8 cellular contexts compared by ENCODE assay signal in the genomic region with DNA sequence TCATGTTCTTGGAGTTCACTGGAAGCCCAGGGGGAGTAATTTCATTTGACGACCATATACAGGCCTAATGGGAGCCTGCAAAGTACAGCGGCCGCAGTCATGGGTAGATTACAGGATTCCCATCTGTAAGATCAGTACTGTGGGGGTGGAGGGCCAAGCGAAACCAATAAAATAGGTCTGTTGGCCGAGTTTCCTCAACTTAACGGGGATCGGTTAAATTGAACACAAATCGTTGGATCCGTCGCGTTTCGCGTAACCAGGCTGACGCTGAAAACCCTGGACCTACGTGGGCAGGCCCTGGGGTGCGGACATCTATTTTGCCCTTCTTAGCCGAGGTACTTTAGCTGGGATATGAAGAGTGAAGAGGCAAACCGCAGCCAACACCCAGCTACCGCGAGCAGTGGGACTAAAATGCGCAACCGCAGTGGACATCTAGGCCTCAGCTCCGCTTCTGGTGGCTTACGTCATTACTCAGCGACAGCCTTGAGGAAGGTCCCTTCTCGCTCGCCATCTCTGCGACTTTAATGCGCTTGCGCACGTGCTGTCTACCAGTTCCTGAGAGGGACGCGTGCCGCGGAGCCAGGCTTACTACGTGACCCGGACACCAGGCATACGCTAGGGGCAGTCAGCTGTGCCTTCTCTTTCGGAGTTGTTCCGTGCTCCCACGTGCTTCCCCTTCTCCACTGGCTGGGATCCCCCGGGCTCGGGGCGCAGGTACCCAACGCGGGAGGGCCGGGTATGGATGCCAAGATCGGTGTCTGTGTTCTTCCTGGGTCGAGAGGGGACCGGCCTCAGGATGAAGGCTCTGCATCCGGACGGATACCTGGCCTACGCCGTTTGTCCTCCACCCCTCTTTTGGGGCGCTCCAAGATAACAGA. TPM values are rescaled to one million over a fixed set of nuclear protein-coding genes. Genes with fewer than 3 reads are reported as not detected.
A peak's percentile ranks its signal among the peaks of the same experiment; 100 is the strongest.
DNase-seq lines count a peak whose midpoint lies in the region; ATAC-seq lines count a peak whose summit lies in the region.

A gene (plus strand): TSS at position 551 of the 878 bp plus-strand sequence. CDS start 2,597 bp downstream, outside the sequence.

- H2AK5ac ChIP-seq in mesendoderm (ENCODE audit: low read length), result no peak within 1 kb of the TSS

- peaks cover 25% of the 10 kb centered on the region for H3K79me2 ChIP-seq in mesendoderm (ENCODE audit: control insufficient read depth, insufficient read depth, low read length)

- H3K27ac ChIP-seq in HUES48 (ENCODE audit: low read depth, low read length) (peak within 1 kb of the TSS; percentile 93), mesendoderm (ENCODE audit: low read depth, low read length) (peak within 1 kb of the TSS; percentile 68)

- H3K27me3 Mint-ChIP-seq in activated CD8-positive, alpha-beta memory T cell treated with anti-CD3 and anti-CD28 coated beads, Interleukin-2, amount 10 ng/mL, durations not matched to agents 7 days and 5 days, result no peaks in the 10 kb centered on the region

- no peak within 1 kb of the TSS for H3K18ac ChIP-seq in mesendoderm (ENCODE audit: low read length)

- peak within 1 kb of the TSS; percentile 92 for H4K5ac ChIP-seq in mesendoderm (ENCODE audit: low read length)

- H3K9me3 ChIP-seq in HUES48 (ENCODE audit: control insufficient read depth, insufficient read depth, low read length), result no peaks in the 10 kb centered on the region
- no peaks in the 10 kb centered on the region for H3K9me3 ChIP-seq in NT2/D1 (ENCODE audit: insufficient read depth, low read length)
- no peaks in the 10 kb centered on the region for H3K9me3 ChIP-seq in endocrine pancreas (ENCODE audit: control insufficient read depth, low read length)

- ATAC-seq in GM21390 (IDR thresholded peaks at IDR 0.05; ENCODE audit: unreplicated experiment), result peak; percentile 87
- peak; percentile 95 for ATAC-seq in activated CD8-positive, alpha-beta memory T cell treated with anti-CD3 and anti-CD28 coated beads, Interleukin-2, amount 10 ng/mL, durations not matched to agents 7 days and 5 days

- no peak within 1 kb of the TSS for H3K4ac ChIP-seq in mesendoderm (ENCODE audit: low read depth, low read length)

- DNase-seq in D341Med (ENCODE audit: low spot score), result peak; percentile 92
- peak; percentile 96 for DNase-seq in NT2/D1 (ENCODE audit: low read depth, low spot score)
- DNase-seq in activated CD8-positive, alpha-beta memory T cell treated with anti-CD3 and anti-CD28 coated beads, Interleukin-2, amount 10 ng/mL, durations not matched to agents 7 days and 5 days, result peak; percentile 98
- peak; percentile 99 for DNase-seq in mesendoderm
- peak; percentile 96 for DNase-seq in stimulated activated CD8-positive, alpha-beta memory T cell treated with anti-CD3 and anti-CD28 coated beads, Interleukin-15, amount 100 ng/mL, for 1 hour (ENCODE audit: low read depth)

- H3K36me3 ChIP-seq in HUES48 (ENCODE audit: control insufficient read depth, insufficient read depth, low read length) (peaks cover 37% of the 10 kb centered on the region), NT2/D1 (ENCODE audit: insufficient read depth, insufficient read length, low read length) (peaks cover 47% of the 10 kb centered on the region), endocrine pancreas (ENCODE audit: control insufficient read depth, insufficient read depth, low read length) (no peaks in the 10 kb centered on the region), mesendoderm (ENCODE audit: control insufficient read depth, insufficient read depth, low read length) (peaks cover 6% of the 10 kb centered on the region)

- no peaks in the 10 kb centered on the region for H3K9me3 Mint-ChIP-seq in activated CD8-positive, alpha-beta memory T cell treated with anti-CD3 and anti-CD28 coated beads, Interleukin-2, amount 10 ng/mL, durations not matched to agents 7 days and 5 days (ENCODE audit: low read depth)

- H3K27me3 ChIP-seq in HUES48 (ENCODE audit: control insufficient read depth, insufficient read depth, low read length) (no peaks in the 10 kb centered on the region), NT2/D1 (ENCODE audit: insufficient read depth, insufficient read length) (no peaks in the 10 kb centered on the region), endocrine pancreas (ENCODE audit: control insufficient read depth, insufficient read depth, low read length) (no peaks in the 10 kb centered on the region), mesendoderm (ENCODE audit: insufficient read depth, low read length, poor library complexity) (no peaks in the 10 kb centered on the region)

- peak within 1 kb of the TSS; percentile 83 for H3K4me3 ChIP-seq in HUES48 (ENCODE audit: low read depth, low read length)
- peak within 1 kb of the TSS; percentile 87 for H3K4me3 ChIP-seq in NT2/D1 (ENCODE audit: insufficient read length, low read depth)
- H3K4me3 ChIP-seq in endocrine pancreas (ENCODE audit: control insufficient read depth, insufficient read depth, low read length), result peak within 1 kb of the TSS; percentile 80
- peak within 1 kb of the TSS; percentile 98 for H3K4me3 ChIP-seq in mesendoderm (ENCODE audit: low read length)

- peak within 1 kb of the TSS; percentile 95 for H3K56ac ChIP-seq in mesendoderm (ENCODE audit: low read length)

- peak within 1 kb of the TSS; percentile 14 for H4K8ac ChIP-seq in mesendoderm (ENCODE audit: low read depth, low read length)

- H3K36me3 Mint-ChIP-seq in activated CD8-positive, alpha-beta memory T cell treated with anti-CD3 and anti-CD28 coated beads, Interleukin-2, amount 10 ng/mL, durations not matched to agents 7 days and 5 days, result peaks cover 30% of the 10 kb centered on the region

- H3K4me1 ChIP-seq in HUES48 (ENCODE audit: control insufficient read depth, insufficient read depth, low read length) (0 out of 2 replicates have a peak, but pooled peaks cover 5% of the 10 kb centered on the region), NT2/D1 (ENCODE audit: insufficient read depth, insufficient read length) (no peaks in the 10 kb centered on the region), endocrine pancreas (ENCODE audit: control insufficient read depth, insufficient read depth, low read length) (no peaks in the 10 kb centered on the region), mesendoderm (ENCODE audit: control insufficient read depth, low read depth, low read length) (peaks cover 1% of the 10 kb centered on the region)

- no peak within 1 kb of the TSS for H3K23ac ChIP-seq in mesendoderm (ENCODE audit: low read length)

- H3K4me2 ChIP-seq in mesendoderm (ENCODE audit: low read length), result peak within 1 kb of the TSS; percentile 97

- H2BK5ac ChIP-seq in mesendoderm (ENCODE audit: low read length), result peak within 1 kb of the TSS; percentile 77

- H3K4me3 Mint-ChIP-seq in activated CD8-positive, alpha-beta memory T cell treated with anti-CD3 and anti-CD28 coated beads, Interleukin-2, amount 10 ng/mL, durations not matched to agents 7 days and 5 days, result peak within 1 kb of the TSS; percentile 85

- peaks cover 11% of the 10 kb centered on the region for H3K79me1 ChIP-seq in mesendoderm (ENCODE audit: low read length)

- H3K27ac Mint-ChIP-seq in activated CD8-positive, alpha-beta memory T cell treated with anti-CD3 and anti-CD28 coated beads, Interleukin-2, amount 10 ng/mL, durations not matched to agents 7 days and 5 days, result peak within 1 kb of the TSS; percentile 98

- no peak within 1 kb of the TSS for H2BK15ac ChIP-seq in mesendoderm (replicated peaks; ENCODE audit: low read depth)

- H3K9ac ChIP-seq in HUES48 (ENCODE audit: low read depth, low read length) (peak within 1 kb of the TSS; percentile 82), NT2/D1 (ENCODE audit: insufficient read length, low read depth) (peak within 1 kb of the TSS; percentile 88), endocrine pancreas (ENCODE audit: control insufficient read depth, insufficient read depth, low read length) (peak within 1 kb of the TSS; percentile 75), mesendoderm (ENCODE audit: low read length) (peak within 1 kb of the TSS; percentile 93)

- H3K4me1 Mint-ChIP-seq in activated CD8-positive, alpha-beta memory T cell treated with anti-CD3 and anti-CD28 coated beads, Interleukin-2, amount 10 ng/mL, durations not matched to agents 7 days and 5 days, result peaks cover 55% of the 10 kb centered on the region

- CTCF ChIA-PET in activated CD8-positive, alpha-beta memory T cell treated with anti-CD3 and anti-CD28 coated beads, Interleukin-2, amount 10 ng/mL, durations not matched to agents 7 days and 5 days (lab: Charles Lee), result interaction anchor here (0.7 to 2.4 kb wide), 6 partner anchors 14 to 247 kb away, joined by 3 to 14 read pairs (median 6); a partner anchor contains a TSS

- no peak within 1 kb of the TSS for H2BK120ac ChIP-seq in mesendoderm (ENCODE audit: low read depth, low read length)

- WGBS in mesendoderm (ENCODE audit: extremely low coverage, insufficient coverage, low lambda C conversion rate), result no CpG with 5 or more reads among the region's 55 CpGs

RNA-seq across cellular contexts. Expression of the gene that starts here (rescaled TPM):
- total RNA-seq in activated CD8-positive, alpha-beta memory T cell treated with anti-CD3 and anti-CD28 coated beads, Interleukin-2, amount 10 ng/mL, durations not matched to agents 7 days and 5 days, result 10 to 100 TPM; 63.8 to 93.9 TPM
- 81.8 TPM for polyA plus RNA-seq in mesendoderm (2013, experiment 1 of 2)
- polyA plus RNA-seq in mesendoderm (2013, experiment 2 of 2), result 82.8 TPM

Comparison
In these comparisons a context has a peak if more than half of its experiments do, and no peak if none do; other contexts are left out.
1. Peak in every context shown above with its lines: DNase-seq, ATAC-seq, H3K4me3 ChIP-seq and H3K27ac ChIP-seq.